In genomic region chr2:10978112-10978670, GRCh38 we compare ENCODE assay signal across 20 cellular contexts.
DNase-seq lines count a peak whose midpoint lies in the region; ATAC-seq and TF ChIP-seq lines count a peak whose summit lies in the region.
"Had no signal": no experiment of that assay in that cellular context is flagged by ENCODE, and none has a peak within 500 bp of the region (broad histone marks: within the 10 kb centered on the region; RNA-seq: fewer than 3 reads in every experiment).

No MANE protein-coding gene starts in this region.

- no peaks in the 10 kb centered on the region for H3K79me1 ChIP-seq in mesenchymal stem cell (replicated peaks; ENCODE audit: low read length, poor library complexity, severe bottlenecking)

- H2AK5ac ChIP-seq in mesenchymal stem cell (ENCODE audit: low read length, severe bottlenecking) = no peak overlapping the region

- peaks cover 27% of the 10 kb centered on the region for H3K4me1 Mint-ChIP-seq in GM23338

- no peak overlapping the region for H3K18ac ChIP-seq in mesenchymal stem cell (ENCODE audit: low read depth in 1 of 2, low read length in 2 of 2)

- in situ Hi-C loops in brain microvascular endothelial cell (cut with HindIII; ENCODE audit: low pct_ligation_motif_present, low sequenced_read_pairs) = no loop called here

- H3K4me2 ChIP-seq in GM23338 (peak overlapping the region; percentile 59; the same call in 1 of the 2 replicates), mesenchymal stem cell (ENCODE audit: low read length, poor library complexity, severe bottlenecking) (no peak overlapping the region)
- H3K4me2 ChIP-seq: PC-9 had no signal

- H3K4ac ChIP-seq in mesenchymal stem cell (ENCODE audit: low read depth in 1 of 2, low read length in 2 of 2) = no peak overlapping the region

- H3K4me3 Mint-ChIP-seq in GM23338 = no peak overlapping the region; the same call in 2 of the 3 replicates
- H3K4me3 Mint-ChIP-seq: CD4-positive, alpha-beta memory T cell; H9 had no signal

- H4K8ac ChIP-seq in mesenchymal stem cell (ENCODE audit: low read length) = no peak overlapping the region

- H2BK15ac ChIP-seq in mesenchymal stem cell (ENCODE audit: low read depth, poor library complexity, severe bottlenecking) = peak overlapping the region; percentile 28

- H3K27me3 ChIP-seq in GM23338 (ENCODE audit: insufficient read depth) (no peaks in the 10 kb centered on the region), WERI-Rb-1 (ENCODE audit: insufficient read depth, low read depth, severe bottlenecking) (no peaks in the 10 kb centered on the region), mesenchymal stem cell (ENCODE audit: control insufficient read depth in 1 of 2, insufficient read depth in 1 of 2, low read length in 2 of 2) (peaks cover 19 to 49% of the 10 kb centered on the region in 2 experiments), brain microvascular endothelial cell (replicated peaks) (no peaks in the 10 kb centered on the region)
- H3K27me3 ChIP-seq: MG63 had no signal

- no peaks in the 10 kb centered on the region for H3K9me3 ChIP-seq in WERI-Rb-1 (ENCODE audit: severe bottlenecking)
- no peaks in the 10 kb centered on the region for H3K9me3 ChIP-seq in mesenchymal stem cell (ENCODE audit: control insufficient read depth, low read length)
- H3K9me3 ChIP-seq: MG63 had no signal

- H3F3A ChIP-seq in GM23338 (replicated peaks; ENCODE audit: low read depth) = no peaks in the 10 kb centered on the region

- ATAC-seq in GM23338 (peak; percentile 25; the same call in 2 of the 3 replicates), GM18511 (IDR thresholded peaks at IDR 0.05; ENCODE audit: unreplicated experiment) (no peak), HG03565 (IDR thresholded peaks at IDR 0.05; ENCODE audit: unreplicated experiment) (no peak)

- no peak overlapping the region for H3K27ac Mint-ChIP-seq in GM23338

- peaks cover 4% of the 10 kb centered on the region; the same call in 1 of the 3 replicates for H3K9me3 Mint-ChIP-seq in GM23338

- no peak overlapping the region for H2BK5ac ChIP-seq in mesenchymal stem cell (ENCODE audit: low read depth, low read length, poor library complexity, severe bottlenecking)

- H3K36me3 ChIP-seq in GM23338 (ENCODE audit: insufficient read depth) (no peaks in the 10 kb centered on the region), WERI-Rb-1 (no peaks in the 10 kb centered on the region), mesenchymal stem cell (ENCODE audit: control insufficient read depth in 1 of 2, insufficient read depth in 2 of 2, low read depth in 1 of 2, low read length in 2 of 2) (no peaks in the 10 kb centered on the region), brain microvascular endothelial cell (replicated peaks) (no peaks in the 10 kb centered on the region)
- H3K36me3 ChIP-seq: MG63 had no signal

- H3K27ac ChIP-seq in GM23338 (ENCODE audit: low read depth) (no peak overlapping the region), WERI-Rb-1 (peak overlapping the region; percentile 21), mesenchymal stem cell (ENCODE audit: low read length, poor library complexity, severe bottlenecking) (no peak overlapping the region), brain microvascular endothelial cell (no peak overlapping the region)
- H3K27ac ChIP-seq: PC-9 had no signal

- H4K20me1 ChIP-seq in GM23338 (replicated peaks; ENCODE audit: insufficient read depth) = no peaks in the 10 kb centered on the region

- H3K23ac ChIP-seq in mesenchymal stem cell (ENCODE audit: low read length in 2 of 2) = no peak overlapping the region

- H3K4me3 ChIP-seq in GM23338 (no peak overlapping the region), WERI-Rb-1 (ENCODE audit: low read depth, low read length) (no peak overlapping the region), mesenchymal stem cell (ENCODE audit: insufficient read depth in 1 of 2, low read depth in 1 of 2, low read length in 2 of 2) (no peak overlapping the region), brain microvascular endothelial cell (ENCODE audit: low read depth, low read length) (no peak overlapping the region)
- H3K4me3 ChIP-seq: MG63, PC-9 had no signal

- H3K9ac ChIP-seq in mesenchymal stem cell (ENCODE audit: low read length) = no peak overlapping the region

- H2BK120ac ChIP-seq in mesenchymal stem cell (ENCODE audit: low read depth, low read length) = no peak overlapping the region

- no peak for TF ChIP-seq CTCF in GM23338 (conservative IDR thresholded peaks at IDR 0.05; ENCODE audit: low read depth in 2 of 2)
- TF ChIP-seq CTCF in WERI-Rb-1 (IDR thresholded peaks at IDR 0.05; ENCODE audit: low read depth, low read length) = no peak
- TF ChIP-seq CTCF in brain microvascular endothelial cell (IDR thresholded peaks at IDR 0.05; ENCODE audit: low read depth, low read length, missing control alignments) = no peak

- 97% methylated on average over 20 of the region's 21 CpGs for WGBS in mesenchymal stem cell

- H3K9me2 ChIP-seq in GM23338 (ENCODE audit: insufficient read depth) = no peaks in the 10 kb centered on the region

- H3K4me1 ChIP-seq in GM23338 (ENCODE audit: insufficient read depth) (peaks cover 20% of the 10 kb centered on the region), mesenchymal stem cell (ENCODE audit: control insufficient read depth, insufficient read depth, low read depth, low read length) (peaks cover 3% of the 10 kb centered on the region)

- no peaks in the 10 kb centered on the region for H3K79me2 ChIP-seq in GM23338 (replicated peaks; ENCODE audit: insufficient read depth)

- peaks cover 4% of the 10 kb centered on the region for H3K27me3 Mint-ChIP-seq in GM23338 (ENCODE audit: insufficient read depth, low read depth, poor library complexity)

- no peak overlapping the region for H3K14ac ChIP-seq in mesenchymal stem cell (ENCODE audit: low read length in 2 of 2)

- H2BK12ac ChIP-seq in mesenchymal stem cell (ENCODE audit: low read length in 2 of 2) = peak overlapping the region in 1 of 2 experiments; percentile 22

- no peaks in the 10 kb centered on the region for H3K36me3 Mint-ChIP-seq in GM23338 (ENCODE audit: low read depth)
- H3K36me3 Mint-ChIP-seq: CD4-positive, alpha-beta memory T cell had no signal

- DNase-seq in GM23338 (ENCODE audit: low spot score) (no peak), WERI-Rb-1 (no peak), mesenchymal stem cell (no peak), posterior vena cava (ENCODE audit: low spot score) (peak; percentile 45), brain microvascular endothelial cell (no peak)
- DNase-seq: Calu3; CD4-positive, alpha-beta memory T cell; DMS53; H9; IMR-90; Karpas-422; MG63; NCI-H1092; NCI-H146; NCI-H2081 treated with DMSO at 0.1 percent for 48 hours; NCI-H510A; NCI-H774; PC-9 had no signal

- H2AFZ ChIP-seq in GM23338 (peak overlapping the region; percentile 66), mesenchymal stem cell (ENCODE audit: low read depth, low read length) (no peak overlapping the region)
- H2AFZ ChIP-seq: PC-9 had no signal

- no peak overlapping the region for H4K91ac ChIP-seq in mesenchymal stem cell (ENCODE audit: low read length)

- intact Hi-C loops in posterior vena cava (cut with DNase I) = no loop called here

TF ChIP-seq in GM23338, 12 proteins besides CTCF, POLR2A, EP300 and RAD21:
- no peak for TF ChIP-seq ZNF331 (CRISPR knock-in tag; IDR thresholded peaks at IDR 0.05; ENCODE audit: low read depth)
- TF ChIP-seq CREB1 (CRISPR knock-in tag; IDR thresholded peaks at IDR 0.05; ENCODE audit: low read depth) = no peak
